14 cellular contexts compared by ENCODE assay signal in genomic region chr5:126280343-126280742, GRCh38.
DNase-seq lines count a peak whose midpoint lies in the region; ATAC-seq, FAIRE-seq and TF ChIP-seq lines count a peak whose summit lies in the region.
"Had no signal": no experiment of that assay in that cellular context is flagged by ENCODE, and none has a peak within 500 bp of the region (broad histone marks: within the 10 kb centered on the region; RNA-seq: fewer than 3 reads in every experiment).

No MANE protein-coding gene starts in this region.

- no peak overlapping the region for H3K18ac ChIP-seq in H1 (ENCODE audit: extremely low read depth, low read length)

- H3K9me3 Mint-ChIP-seq in GM23338 = no peaks in the 10 kb centered on the region
- H3K9me3 Mint-ChIP-seq: CD4-positive, CD25-positive, alpha-beta regulatory T cell had no signal

- H2AFZ ChIP-seq in GM23338 = peak overlapping the region; percentile 87
- H2AFZ ChIP-seq in H1 (ENCODE audit: low read length) = no peak overlapping the region
- no peak overlapping the region for H2AFZ ChIP-seq in osteoblast (ENCODE audit: low read length)

- H3K27me3 ChIP-seq in GM23338 (ENCODE audit: insufficient read depth) (no peaks in the 10 kb centered on the region), H1 (replicated peaks in 1 of 4; ENCODE audit: control insufficient read depth in 3 of 4, extremely low read depth in 1 of 4, insufficient read depth in 3 of 4, low read length in 3 of 4) (no peaks in the 10 kb centered on the region), left ventricle myocardium inferior (ENCODE audit: low read depth) (no peaks in the 10 kb centered on the region), osteoblast (ENCODE audit: insufficient read depth, low read length) (peaks cover 4% of the 10 kb centered on the region)
- H3K27me3 ChIP-seq: BLaER1 treated with 17β-estradiol and CSF1 and Interleukin-3, amounts not matched to agents 10 nM and 100 nM had no signal

- no peak overlapping the region for H3K27ac Mint-ChIP-seq in GM23338
- H3K27ac Mint-ChIP-seq: CD4-positive, CD25-positive, alpha-beta regulatory T cell had no signal

- H3K4me3 Mint-ChIP-seq in GM23338 = no peak overlapping the region
- H3K4me3 Mint-ChIP-seq: CD4-positive, CD25-positive, alpha-beta regulatory T cell had no signal

- no peak for FAIRE-seq in H1 (lab: Jason Lieb, UNC)
- FAIRE-seq: GM12878 had no signal

- H2BK5ac ChIP-seq in H1 (ENCODE audit: low read depth, low read length) = no peak overlapping the region

- POLR2A ChIA-PET in H1 (lab: Charles Lee; ENCODE audit: partially characterized antibody) = no interaction called here

- no peak overlapping the region for H2AK5ac ChIP-seq in H1 (ENCODE audit: low read depth, low read length)

- no peak for TF ChIP-seq POLR2A in H1 (IDR thresholded peaks at IDR 0.05; ENCODE audit: control extremely low read depth in 1 of 2, low read depth in 2 of 2, low read length in 2 of 2)

- H3K36me3 ChIP-seq in GM23338 (ENCODE audit: insufficient read depth) (no peaks in the 10 kb centered on the region), H1 (ENCODE audit: control insufficient read depth in 2 of 4, insufficient read depth in 4 of 4, low read length in 3 of 4) (no peaks in the 10 kb centered on the region), left ventricle myocardium inferior (no peaks in the 10 kb centered on the region), osteoblast (ENCODE audit: insufficient read depth, low read length) (no peaks in the 10 kb centered on the region)
- H3K36me3 ChIP-seq: BLaER1 treated with 17β-estradiol and CSF1 and Interleukin-3, amounts not matched to agents 10 nM and 100 nM; HAP-1 had no signal

- H3K4me1 ChIP-seq in GM23338 (ENCODE audit: insufficient read depth) = peaks cover 6% of the 10 kb centered on the region; the same call in 1 of the 2 replicates
- 0 out of 7 replicates have a peak, but pooled peaks cover 0 to 2% (median 0%) of the 10 kb centered on the region in 4 experiments for H3K4me1 ChIP-seq in H1 (replicated peaks in 1 of 4; ENCODE audit: control insufficient read depth in 3 of 4, insufficient read depth in 4 of 4, low read length in 3 of 4)
- peaks cover 3% of the 10 kb centered on the region for H3K4me1 ChIP-seq in left ventricle myocardium inferior
- H3K4me1 ChIP-seq in osteoblast (ENCODE audit: insufficient read depth, low read length) = no peaks in the 10 kb centered on the region
- H3K4me1 ChIP-seq: BLaER1 treated with 17β-estradiol and CSF1 and Interleukin-3, amounts not matched to agents 10 nM and 100 nM; HAP-1 had no signal

- peak overlapping the region; percentile 31 for H4K91ac ChIP-seq in H1 (replicated peaks; ENCODE audit: insufficient read length, low read length)

- H4K8ac ChIP-seq in H1 (ENCODE audit: extremely low read depth, insufficient read depth, low read length) = no peak overlapping the region

- intact Hi-C loops in left ventricle myocardium inferior (cut with micrococcal nuclease) = no loop called here

- H3K14ac ChIP-seq in H1 (ENCODE audit: insufficient read length) = no peak overlapping the region

- H4K20me1 ChIP-seq in GM23338 (replicated peaks; ENCODE audit: insufficient read depth) = no peaks in the 10 kb centered on the region
- no peaks in the 10 kb centered on the region for H4K20me1 ChIP-seq in H1 (replicated peaks in 1 of 2; ENCODE audit: control insufficient read depth in 1 of 2, insufficient read depth in 2 of 2, low read length in 2 of 2)
- H4K20me1 ChIP-seq in osteoblast (ENCODE audit: insufficient read depth, low read length) = no peaks in the 10 kb centered on the region
- H4K20me1 ChIP-seq: BLaER1 treated with 17β-estradiol and CSF1 and Interleukin-3, amounts not matched to agents 10 nM and 100 nM had no signal

- H3K36me3 Mint-ChIP-seq in GM23338 (ENCODE audit: low read depth) = no peaks in the 10 kb centered on the region
- H3K36me3 Mint-ChIP-seq: CD4-positive, CD25-positive, alpha-beta regulatory T cell had no signal

- WGBS in H1 (ENCODE audit: extremely low coverage in 1 of 2, insufficient coverage in 1 of 2, insufficient read length in 1 of 2, insufficient replicate concordance in 2 of 2, low coverage in 1 of 2, low lambda C conversion rate in 2 of 2, missing lambda C conversion rate in 1 of 2), 2 experiments = 74% methylated on average over 1 of the region's 1 CpG; no CpG with 5 or more reads in 1 of the 2 experiments

- no peak overlapping the region for H4K5ac ChIP-seq in H1 (ENCODE audit: insufficient read length, low read depth, low read length)

- no peaks in the 10 kb centered on the region for H3K79me1 ChIP-seq in H1 (ENCODE audit: low read depth, low read length)

- no peaks in the 10 kb centered on the region for H3K79me2 ChIP-seq in GM23338 (replicated peaks; ENCODE audit: insufficient read depth)
- H3K79me2 ChIP-seq in H1 (ENCODE audit: control insufficient read depth in 1 of 2, insufficient read depth in 2 of 2, low read length in 2 of 2) = no peaks in the 10 kb centered on the region
- H3K79me2 ChIP-seq in osteoblast (ENCODE audit: insufficient read depth, low read length) = no peaks in the 10 kb centered on the region

- H3K4me2 ChIP-seq in GM23338 = no peak overlapping the region
- H3K4me2 ChIP-seq in H1 (ENCODE audit: insufficient read depth in 1 of 2, low read depth in 2 of 2, low read length in 2 of 2) = no peak overlapping the region
- no peak overlapping the region for H3K4me2 ChIP-seq in osteoblast (ENCODE audit: insufficient read depth, low read length)
- H3K4me2 ChIP-seq: BLaER1 treated with 17β-estradiol and CSF1 and Interleukin-3, amounts not matched to agents 10 nM and 100 nM had no signal

- H3K9me2 ChIP-seq in GM23338 (ENCODE audit: insufficient read depth) = 0 out of 2 replicates have a peak, but pooled peaks cover 3% of the 10 kb centered on the region

- peaks cover 5% of the 10 kb centered on the region; the same call in 2 of the 3 replicates for H3K4me1 Mint-ChIP-seq in GM23338
- H3K4me1 Mint-ChIP-seq: CD4-positive, CD25-positive, alpha-beta regulatory T cell had no signal

- ATAC-seq in GM23338 (no peak), HG03469 (IDR thresholded peaks at IDR 0.05; ENCODE audit: unreplicated experiment) (no peak)
- ATAC-seq: GM12878 had no signal

- no peak overlapping the region for H3K4me3 ChIP-seq in GM23338
- H3K4me3 ChIP-seq in H1 (ENCODE audit: extremely low read depth in 1 of 4, insufficient read depth in 2 of 4, low read depth in 3 of 4, low read length in 4 of 4) = no peak overlapping the region
- H3K4me3 ChIP-seq in left ventricle myocardium inferior = no peak overlapping the region
- H3K4me3 ChIP-seq in osteoblast (ENCODE audit: insufficient read depth, low read length) = no peak overlapping the region
- H3K4me3 ChIP-seq: BLaER1 treated with 17β-estradiol and CSF1 and Interleukin-3, amounts not matched to agents 10 nM and 100 nM; GM12878; HAP-1 had no signal

- H3K27ac ChIP-seq in GM23338 (ENCODE audit: low read depth) (no peak overlapping the region), H1 (ENCODE audit: low read depth, low read length) (no peak overlapping the region), left ventricle myocardium inferior (replicated peaks) (peak overlapping the region; percentile 51), temporal lobe (ENCODE audit: low read depth, low read length) (peak overlapping the region; percentile 22), osteoblast (ENCODE audit: low read depth, low read length) (no peak overlapping the region)
- H3K27ac ChIP-seq: BLaER1 treated with 17β-estradiol and CSF1 and Interleukin-3, amounts not matched to agents 10 nM and 100 nM had no signal

- TF ChIP-seq CTCF in GM23338 (conservative IDR thresholded peaks at IDR 0.05; ENCODE audit: low read depth in 2 of 2) = no peak
- TF ChIP-seq CTCF in H1 (IDR thresholded peaks at IDR 0.05; ENCODE audit: control extremely low read depth in 1 of 3, insufficient read depth in 1 of 3, low read depth in 1 of 3, low read length in 3 of 3) = no peak
- TF ChIP-seq CTCF in left ventricle myocardium inferior (IDR thresholded peaks at IDR 0.05; ENCODE audit: borderline replicate concordance) = no peak
- TF ChIP-seq CTCF in osteoblast (IDR thresholded peaks at IDR 0.05; ENCODE audit: extremely low read depth, low read depth, low read length) = no peak

- H2BK20ac ChIP-seq in H1 (ENCODE audit: low read length) = no peak overlapping the region

- H3F3A ChIP-seq in GM23338 (replicated peaks; ENCODE audit: low read depth) = no peaks in the 10 kb centered on the region

- no peaks in the 10 kb centered on the region for H3K27me3 Mint-ChIP-seq in GM23338 (ENCODE audit: insufficient read depth, low read depth, poor library complexity)
- H3K27me3 Mint-ChIP-seq: CD4-positive, CD25-positive, alpha-beta regulatory T cell had no signal

- no peak for TF ChIP-seq EP300 in H1 (IDR thresholded peaks at IDR 0.05; ENCODE audit: borderline replicate concordance in 1 of 2, low read depth in 2 of 2, low read length in 2 of 2)

- no peak overlapping the region for H3K9ac ChIP-seq in H1 (replicated peaks in 1 of 4; ENCODE audit: extremely low read depth in 1 of 4, low read depth in 3 of 4, low read length in 3 of 4)
- H3K9ac ChIP-seq: BLaER1 treated with 17β-estradiol and CSF1 and Interleukin-3, amounts not matched to agents 10 nM and 100 nM had no signal

- no peak overlapping the region for H2BK15ac ChIP-seq in H1 (ENCODE audit: low read length)

- no peak overlapping the region; the same call in 1 of the 2 replicates for H2BK12ac ChIP-seq in H1 (ENCODE audit: low read depth, low read length)

- no peak overlapping the region for H2BK120ac ChIP-seq in H1 (replicated peaks; ENCODE audit: low read depth, low read length)

- H3K56ac ChIP-seq in H1 (replicated peaks; ENCODE audit: insufficient read length, low read depth, low read length) = no peak overlapping the region

- no peak for TF ChIP-seq RAD21 in H1 (IDR thresholded peaks at IDR 0.05 in 1 of 2, conservative IDR thresholded peaks at IDR 0.05 in 1 of 2; ENCODE audit: low read depth in 2 of 2, low read length in 2 of 2)

- DNase-seq in GM23338 (ENCODE audit: low spot score) (no peak), H1 (ENCODE audit: low read depth in 1 of 2, low spot score in 2 of 2) (no peak), left ventricle myocardium inferior (peak; percentile 22), osteoblast (ENCODE audit: insufficient read length, low spot score, missing footprints) (no peak), NCI-H510A (lab: John Stamatoyannopoulos, UW) (no peak)
- DNase-seq: ACHN; CD4-positive, CD25-positive, alpha-beta regulatory T cell; DMS53; GOT3 had no signal

- H3K9me3 ChIP-seq in H1 (ENCODE audit: insufficient read depth in 2 of 2, low read depth in 1 of 2, low read length in 1 of 2) = no peaks in the 10 kb centered on the region
- H3K9me3 ChIP-seq in left ventricle myocardium inferior (replicated peaks) = no peaks in the 10 kb centered on the region
- no peaks in the 10 kb centered on the region for H3K9me3 ChIP-seq in osteoblast (ENCODE audit: low read depth, low read length)
- H3K9me3 ChIP-seq: HAP-1 had no signal

- H3K4ac ChIP-seq in H1 (replicated peaks; ENCODE audit: insufficient read length, low read depth, low read length) = peak overlapping the region; percentile 44

- H3K23ac ChIP-seq in H1 (ENCODE audit: insufficient read length) = no peak overlapping the region

- H3K23me2 ChIP-seq in H1 (ENCODE audit: low read depth, low read length) = no peaks in the 10 kb centered on the region

- CTCF ChIA-PET in H1 (lab: Charles Lee; ENCODE audit: partially characterized antibody) = no interaction called here

TF ChIP-seq in GM23338, 12 proteins besides CTCF, POLR2A, EP300 and RAD21 (continues in another document):
- TF ChIP-seq CREB1 (CRISPR knock-in tag; IDR thresholded peaks at IDR 0.05; ENCODE audit: low read depth) = no peak

Comparison
In these comparisons a context has a peak if more than half of its experiments do, and no peak if none do; other contexts are left out.
1. H3K27ac ChIP-seq: peak in left ventricle myocardium inferior (single experiment) and temporal lobe (single experiment); none in GM23338 (single experiment), H1 (single experiment) and osteoblast (single experiment).